In the genomic region with DNA sequence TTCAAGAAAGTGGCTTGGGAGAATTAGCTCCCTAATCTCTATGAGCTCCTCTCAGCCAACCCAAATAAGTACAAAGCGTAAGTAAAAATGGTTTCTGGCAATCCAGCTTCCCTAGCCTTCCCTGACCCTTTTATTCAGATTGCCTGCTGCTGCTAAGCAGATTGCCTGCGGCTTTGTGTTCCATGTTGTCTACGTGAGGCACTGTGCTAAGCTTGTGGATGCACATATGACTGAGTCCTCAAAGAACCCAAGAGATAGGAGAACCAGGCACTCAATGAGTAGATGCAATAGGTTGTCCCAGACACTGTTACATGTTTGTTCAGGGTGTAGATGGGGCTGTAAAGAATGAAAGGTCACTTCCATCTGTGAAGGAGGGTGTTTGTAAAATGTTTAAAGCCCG, we compare ENCODE assay signal across 21 cellular contexts. TPM values are rescaled to one million over a fixed set of nuclear protein-coding genes. Genes with fewer than 3 reads are reported as not detected.
DNase-seq lines count a peak whose midpoint lies in the region; ATAC-seq, FAIRE-seq and TF ChIP-seq lines count a peak whose summit lies in the region.
"Had no signal": no experiment of that assay in that cellular context is flagged by ENCODE, and none has a peak within 500 bp of the region (broad histone marks: within the 10 kb centered on the region; RNA-seq: fewer than 3 reads in every experiment).

No MANE protein-coding gene starts in this region.

- H3K9ac ChIP-seq in IMR-90 (ENCODE audit: low read depth, low read length) = no peak overlapping the region
- H3K9ac ChIP-seq in K562 (ENCODE audit: insufficient read depth in 1 of 2, low read depth in 2 of 2, low read length in 2 of 2) = peak overlapping the region in 1 of 2 experiments; percentile 10; a peak in 1 of 4 replicates

- H4K91ac ChIP-seq in IMR-90 (ENCODE audit: insufficient read depth, low read depth, low read length) = no peak overlapping the region

- H3K4me2 ChIP-seq in IMR-90 (ENCODE audit: low read depth, low read length) = no peak overlapping the region
- no peak overlapping the region for H3K4me2 ChIP-seq in K562 (ENCODE audit: insufficient read depth, low read length)
- H3K4me2 ChIP-seq: A549 had no signal

- no peak overlapping the region for H2BK5ac ChIP-seq in IMR-90 (ENCODE audit: low read depth, low read length, poor library complexity, severe bottlenecking)

- POLR2A ChIA-PET in IMR-90 (lab: Charles Lee; ENCODE audit: unreplicated experiment) = no interaction called here
- POLR2A ChIA-PET in K562 (lab: Yijun Ruan, JAX) = interaction anchor here (0.5 to 2.9 kb wide), 4 partner anchors 10 to 1057 kb away, joined by 3 to 11 read pairs (median 6); no protein-coding TSS in a partner anchor

- ATAC-seq in IMR-90 (ENCODE audit: low read depth) = no peak
- ATAC-seq in K562 = peak; percentile 57
- peak; percentile 31 for ATAC-seq in sciatic nerve
- ATAC-seq in natural killer cell = no peak

- no peak overlapping the region for H2BK120ac ChIP-seq in IMR-90 (ENCODE audit: low read depth, low read length)

- peak overlapping the region; percentile 26 for H2AFZ ChIP-seq in IMR-90 (replicated peaks; ENCODE audit: low read length, poor library complexity)
- H2AFZ ChIP-seq in K562 (ENCODE audit: low read depth, low read length) = peak overlapping the region; percentile 49

- H4K8ac ChIP-seq in IMR-90 (ENCODE audit: low read depth in 2 of 2, low read length in 2 of 2) = no peak overlapping the region

- H2BK20ac ChIP-seq in IMR-90 (ENCODE audit: low read depth, low read length) = 0 out of 2 replicates have a peak overlapping the region, but pooled peaks have one; percentile 12

- H3K9me3 Mint-ChIP-seq in endothelial cell (ENCODE audit: unreplicated experiment) (no peaks in the 10 kb centered on the region), natural killer cell (no peaks in the 10 kb centered on the region)
- no peaks in the 10 kb centered on the region for H3K9me3 Mint-ChIP-seq in activated naive CD4-positive, alpha-beta T cell treated with anti-CD3 and anti-CD28 coated beads for 36 hours
- H3K9me3 Mint-ChIP-seq: CD4-positive, alpha-beta T cell had no signal

- H4K20me1 ChIP-seq in IMR-90 (ENCODE audit: insufficient read depth, low read length) (no peaks in the 10 kb centered on the region), K562 (replicated peaks; ENCODE audit: control insufficient read depth, insufficient read depth, low read length) (no peaks in the 10 kb centered on the region)

- no peaks in the 10 kb centered on the region for H3K79me1 ChIP-seq in IMR-90 (ENCODE audit: low read depth in 1 of 2, low read length in 2 of 2)

- H2AK5ac ChIP-seq in IMR-90 (ENCODE audit: low read depth, low read length) = peak overlapping the region; percentile 58; the same call in 1 of the 2 replicates

- H3K9me3 ChIP-seq in IMR-90 (ENCODE audit: control insufficient read depth, insufficient read depth, low read length) (no peaks in the 10 kb centered on the region), K562 (replicated peaks; ENCODE audit: control insufficient read depth, insufficient read depth, low read depth, low read length) (no peaks in the 10 kb centered on the region), esophagus muscularis mucosa (no peaks in the 10 kb centered on the region)
- H3K9me3 ChIP-seq: A549, Caco-2 had no signal

- H3K4me1 ChIP-seq in IMR-90 (ENCODE audit: control insufficient read depth, insufficient read depth, low read length) (no peaks in the 10 kb centered on the region; the same call in 1 of the 2 replicates), K562 (replicated peaks in 1 of 2; ENCODE audit: control insufficient read depth in 2 of 2, insufficient read depth in 2 of 2, low read length in 2 of 2) (peaks cover 0 to 15% of the 10 kb centered on the region in 2 experiments; a peak in 3 of 5 replicates), esophagus muscularis mucosa (peaks cover 5 to 37% (median 30%) of the 10 kb centered on the region in 4 donors)
- H3K4me1 ChIP-seq: Caco-2 had no signal

- no peak overlapping the region for H3K4me3 ChIP-seq in IMR-90 (ENCODE audit: insufficient read depth, low read depth, low read length)
- H3K4me3 ChIP-seq in K562 = no peak overlapping the region
- no peak overlapping the region for H3K4me3 ChIP-seq in esophagus muscularis mucosa
- H3K4me3 ChIP-seq: A549 had no signal

- DNase-seq in GM12892 (ENCODE audit: insufficient read length) (no peak), IMR-90 (no peak), K562 (ENCODE audit: extremely low read depth in 1 of 4, low spot score in 3 of 4) (no peak), sciatic nerve (ENCODE audit: low spot score) (no peak), endothelial cell (ENCODE audit: low spot score) (no peak), natural killer cell (no peak), esophagus muscularis mucosa (ENCODE audit: extremely low spot score) (no peak)
- DNase-seq in activated naive CD4-positive, alpha-beta T cell treated with anti-CD3 and anti-CD28 coated beads for 36 hours = no peak
- DNase-seq: Caco-2; CD4-positive, alpha-beta T cell; DMS153; GDM1; NCI-H187; NCI-H2107; NCI-H510A; NCI-H748 treated with DMSO at 0.1 percent for 48 hours; OCI-M1; SIG-M5 had no signal

- H3K27me3 ChIP-seq in IMR-90 (ENCODE audit: control insufficient read depth, insufficient read depth, low read length) (peaks cover 2% of the 10 kb centered on the region; the same call in 1 of the 2 replicates), K562 (ENCODE audit: control insufficient read depth in 2 of 2, insufficient read depth in 2 of 2, low read length in 2 of 2) (no peaks in the 10 kb centered on the region), esophagus muscularis mucosa (no peaks in the 10 kb centered on the region)

- TF ChIP-seq RAD21 in IMR-90 (IDR thresholded peaks at IDR 0.05; ENCODE audit: low read length) (no peak), K562 (CRISPR knock-in tag; conservative IDR thresholded peaks at IDR 0.05 in 1 of 2, IDR thresholded peaks at IDR 0.05 in 1 of 2) (no peak)

- no peak overlapping the region for H3K56ac ChIP-seq in IMR-90 (ENCODE audit: extremely low read depth, insufficient read depth, low read length)

- WGBS in IMR-90 (ENCODE audit: extremely low coverage in 2 of 2, insufficient read length in 1 of 2), 2 experiments = no CpG with 5 or more reads among the region's 4 CpGs
- WGBS in K562 (ENCODE audit: insufficient coverage, low coverage, missing lambda C conversion rate) = 43% methylated on average over 4 of the region's 4 CpGs
- WGBS in esophagus muscularis mucosa = 92% methylated on average over 4 of the region's 4 CpGs

- dilution Hi-C loops in IMR-90 (cut with HindIII; ENCODE audit: low sequenced_read_pairs, unreplicated experiment) = no loop called here

- H3K79me2 ChIP-seq in K562 (ENCODE audit: control insufficient read depth, insufficient read depth, low read length) = no peaks in the 10 kb centered on the region

- TF ChIP-seq CTCF in IMR-90 (conservative IDR thresholded peaks at IDR 0.05; ENCODE audit: low read depth, low read length) (no peak), K562 (IDR thresholded peaks at IDR 0.05 in 2 of 3, conservative IDR thresholded peaks at IDR 0.05 in 1 of 3; ENCODE audit: insufficient read depth in 2 of 3, low read depth in 1 of 3, low read length in 3 of 3) (no peak), endothelial cell (IDR thresholded peaks at IDR 0.05; ENCODE audit: unreplicated experiment) (no peak), natural killer cell (IDR thresholded peaks at IDR 0.05) (no peak), esophagus muscularis mucosa (IDR thresholded peaks at IDR 0.05) (no peak)

- no peak overlapping the region for H3K18ac ChIP-seq in IMR-90 (ENCODE audit: low read depth, low read length)

- H3K27ac Mint-ChIP-seq in endothelial cell (ENCODE audit: unreplicated experiment) (no peak overlapping the region), natural killer cell (no peak overlapping the region)
- no peak overlapping the region for H3K27ac Mint-ChIP-seq in activated naive CD4-positive, alpha-beta T cell treated with anti-CD3 and anti-CD28 coated beads for 36 hours
- H3K27ac Mint-ChIP-seq: CD4-positive, alpha-beta T cell had no signal

- no peak overlapping the region; the same call in 1 of the 2 replicates for H3K14ac ChIP-seq in IMR-90 (replicated peaks; ENCODE audit: low read depth, low read length)

- FAIRE-seq in GM12892 (lab: Jason Lieb, UNC) = peak; percentile 67
- no peak for FAIRE-seq in K562 (lab: Jason Lieb, UNC)
- FAIRE-seq: A549, HTR-8/SVneo had no signal

- no peaks in the 10 kb centered on the region for H3K27me3 Mint-ChIP-seq in endothelial cell (ENCODE audit: unreplicated experiment)
- no peaks in the 10 kb centered on the region for H3K27me3 Mint-ChIP-seq in activated naive CD4-positive, alpha-beta T cell treated with anti-CD3 and anti-CD28 coated beads for 36 hours (ENCODE audit: low read depth)
- peaks cover 18 to 21% of the 10 kb centered on the region in 2 donors for H3K27me3 Mint-ChIP-seq in natural killer cell (ENCODE audit: low read depth in 2 of 2)

- 0 out of 2 replicates have a peak overlapping the region, but pooled peaks have one; percentile 13 for H3K4ac ChIP-seq in IMR-90 (ENCODE audit: low read depth, low read length)

- peaks cover 2% of the 10 kb centered on the region for H3K4me1 Mint-ChIP-seq in endothelial cell (ENCODE audit: unreplicated experiment)
- H3K4me1 Mint-ChIP-seq in activated naive CD4-positive, alpha-beta T cell treated with anti-CD3 and anti-CD28 coated beads for 36 hours (ENCODE audit: low read depth) = no peaks in the 10 kb centered on the region
- H3K4me1 Mint-ChIP-seq in natural killer cell = no peaks in the 10 kb centered on the region

- TF ChIP-seq POLR2A in GM12892 (IDR thresholded peaks at IDR 0.05; ENCODE audit: low read depth, low read length) (no peak), IMR-90 (IDR thresholded peaks at IDR 0.05; ENCODE audit: low read depth, low read length) (no peak), K562 (conservative IDR thresholded peaks at IDR 0.05) (no peak), esophagus muscularis mucosa (IDR thresholded peaks at IDR 0.05; ENCODE audit: low read depth) (no peak)

- in situ Hi-C loops in IMR-90 (cut with MboI; ENCODE audit: low sequenced_read_pairs) (no loop called here), K562 (cut with MboI) (no loop called here)

- no peak overlapping the region for H3K23ac ChIP-seq in IMR-90 (ENCODE audit: low read depth, low read length)

- H3K36me3 ChIP-seq in IMR-90 (ENCODE audit: control insufficient read depth, insufficient read depth, low read length) (no peaks in the 10 kb centered on the region), K562 (ENCODE audit: control insufficient read depth, insufficient read depth, low read length) (no peaks in the 10 kb centered on the region), esophagus muscularis mucosa (no peaks in the 10 kb centered on the region)

- BruUV-seq in IMR-90 (replicated peaks; lab: Mats Ljungman, UMichigan) (no TSS peak), K562 (replicated peaks; lab: Mats Ljungman, UMichigan) (no TSS peak)

- no peak overlapping the region for H4K5ac ChIP-seq in IMR-90 (ENCODE audit: low read depth, low read length)

- CTCF ChIA-PET in IMR-90 (lab: Yijun Ruan, JAX) (no interaction called here), K562 (lab: Yijun Ruan, JAX; ENCODE audit: low intra/inter-chr PET ratio) (no interaction called here)
- CTCF ChIA-PET in activated naive CD4-positive, alpha-beta T cell treated with anti-CD3 and anti-CD28 coated beads for 36 hours (lab: Charles Lee) = no interaction called here

- intact Hi-C loops in IMR-90 (cut with micrococcal nuclease) = no loop called here
- intact Hi-C loops in K562 (cut with micrococcal nuclease) = no loop called here
- intact Hi-C loops in sciatic nerve (cut with DNase I) = no loop called here
- intact Hi-C loops in activated naive CD4-positive, alpha-beta T cell treated with anti-CD3 and anti-CD28 coated beads for 36 hours (cut with micrococcal nuclease) = no loop called here
- intact Hi-C loops in natural killer cell (cut with micrococcal nuclease) = no loop called here
- intact Hi-C loops in esophagus muscularis mucosa (cut with DNase I) = no loop called here

- H3K9me1 ChIP-seq in IMR-90 (ENCODE audit: insufficient read depth, low read length) (no peaks in the 10 kb centered on the region; the same call in 1 of the 2 replicates), K562 (ENCODE audit: control insufficient read depth, insufficient read depth, low read length) (no peaks in the 10 kb centered on the region)

- no peaks in the 10 kb centered on the region for H3K36me3 Mint-ChIP-seq in endothelial cell (ENCODE audit: low read depth, unreplicated experiment)
- H3K36me3 Mint-ChIP-seq in activated naive CD4-positive, alpha-beta T cell treated with anti-CD3 and anti-CD28 coated beads for 36 hours (ENCODE audit: low read depth) = no peaks in the 10 kb centered on the region
- H3K36me3 Mint-ChIP-seq in natural killer cell = no peaks in the 10 kb centered on the region

- H2BK15ac ChIP-seq in IMR-90 (ENCODE audit: low read depth, low read length) = 0 out of 3 replicates have a peak overlapping the region, but pooled peaks have one; percentile 32

- H3K4me3 Mint-ChIP-seq in endothelial cell (ENCODE audit: unreplicated experiment) (no peak overlapping the region), natural killer cell (no peak overlapping the region)
- no peak overlapping the region for H3K4me3 Mint-ChIP-seq in activated naive CD4-positive, alpha-beta T cell treated with anti-CD3 and anti-CD28 coated beads for 36 hours
- H3K4me3 Mint-ChIP-seq: CD4-positive, alpha-beta T cell had no signal

- TF ChIP-seq EP300 in K562 (IDR thresholded peaks at IDR 0.05; ENCODE audit: low read length) (no peak), esophagus muscularis mucosa (IDR thresholded peaks at IDR 0.05) (no peak)

- H3K27ac ChIP-seq in IMR-90 (ENCODE audit: insufficient read depth, low read length) (no peak overlapping the region), K562 (ENCODE audit: extremely low read depth, low read depth, low read length) (no peak overlapping the region), esophagus muscularis mucosa (replicated peaks in 1 of 4) (no peak overlapping the region)
- H3K27ac ChIP-seq: A549, RWPE1 had no signal

- H2AK9ac ChIP-seq in IMR-90 (replicated peaks; ENCODE audit: low read depth, low read length, poor library complexity) = no peak overlapping the region

RNA-seq across cellular contexts. Expression of a gene that starts 6.3 kb away (rescaled TPM):
- 94.1 TPM for polyA plus RNA-seq in GM12892 (2012; ENCODE audit: missing spikeins)
- 98.9 and 127 TPM in 2 replicates for total RNA-seq in IMR-90 (2012; rRNA removed)
- polyA plus RNA-seq in IMR-90 (2012; rRNA removed) = 38.1 and 51.4 TPM in 2 replicates
- polyA plus RNA-seq in IMR-90 (2012; cell fraction: cytosol; rRNA removed) = 11.8 and 14.9 TPM in 2 replicates
- 15.3 and 74.5 TPM in 2 replicates for polyA plus RNA-seq in IMR-90 (2012; cell fraction: nucleus; rRNA removed; ENCODE audit: low replicate concordance)
- total RNA-seq in K562 (2011; cell fraction: chromatin; rRNA removed; ENCODE audit: low replicate concordance) = 130 and 303 TPM in 2 replicates
- 63.4 and 95.5 TPM in 2 replicates for total RNA-seq in K562 (2011; cell fraction: nucleolus; rRNA removed)
- total RNA-seq in K562 (2011; cell fraction: nucleoplasm; rRNA removed) = 155 and 245 TPM in 2 replicates
- total RNA-seq in K562 (2014; rRNA removed) = 170 and 185 TPM in 2 replicates
- total RNA-seq in K562 (2014; rRNA removed; fragmentation: Illumina TruSeq; extraction: Trizol) = 210 and 239 TPM in 2 replicates
- total RNA-seq in K562 (2015; rRNA removed; fragmentation: Illumina TruSeq; extraction: Trizol) = 209 and 211 TPM in 2 replicates
- total RNA-seq in K562 (2021) = 131 and 136 TPM in 2 replicates
- polyA plus RNA-seq in K562 (2011; rRNA removed) = 194 and 219 TPM in 2 replicates
- polyA plus RNA-seq in K562 (2011; cell fraction: cytosol; rRNA removed) = 158 and 177 TPM in 2 replicates
- polyA plus RNA-seq in K562 (2011; cell fraction: nucleus; rRNA removed) = 148 and 218 TPM in 2 replicates
- polyA plus RNA-seq in K562 (2012) = 109 and 119 TPM in 2 replicates
- polyA plus RNA-seq in K562 (2014; fragmentation: Illumina TruSeq; extraction: Trizol) = 209 and 217 TPM in 2 replicates
- polyA plus RNA-seq in K562 (2014; fragmentation: Nextera tagmentation; extraction: Ambion mirVana) = 10 to 100 TPM; 43.9 to 66.2 TPM
- polyA plus RNA-seq in K562 (2014; rRNA removed) = 140 and 148 TPM in 2 replicates
- 239 and 277 TPM in 2 replicates for polyA minus RNA-seq in K562 (2011; rRNA and poly(A)+ RNA removed)
- polyA minus RNA-seq in K562 (2011; cell fraction: cytosol; rRNA and poly(A)+ RNA removed) = 116 and 142 TPM in 2 replicates
- 109 and 204 TPM in 2 replicates for polyA minus RNA-seq in K562 (2011; cell fraction: nucleus; rRNA and poly(A)+ RNA removed)
- 105 TPM for total RNA-seq in sciatic nerve
- 91.2 TPM for total RNA-seq in endothelial cell (ENCODE audit: unreplicated experiment)
- total RNA-seq in activated naive CD4-positive, alpha-beta T cell treated with anti-CD3 and anti-CD28 coated beads for 36 hours = 10 to 100 TPM; 38.2 to 40.7 TPM
- total RNA-seq in natural killer cell = 10 to 100 TPM; 53.0 to 72.6 (median 62.0) TPM
- total RNA-seq in esophagus muscularis mucosa = 10 to 100 TPM; 66.8 to 84.5 (median 75.9) TPM

Comparison
In these comparisons a context has a peak if more than half of its experiments do, and no peak if none do; other contexts are left out.
1. ATAC-seq: peak in K562 (single experiment) and sciatic nerve (single experiment); none in IMR-90 (single experiment) and natural killer cell (0 of 3).